ENCODE assay signal across 21 cellular contexts in the genomic region with DNA sequence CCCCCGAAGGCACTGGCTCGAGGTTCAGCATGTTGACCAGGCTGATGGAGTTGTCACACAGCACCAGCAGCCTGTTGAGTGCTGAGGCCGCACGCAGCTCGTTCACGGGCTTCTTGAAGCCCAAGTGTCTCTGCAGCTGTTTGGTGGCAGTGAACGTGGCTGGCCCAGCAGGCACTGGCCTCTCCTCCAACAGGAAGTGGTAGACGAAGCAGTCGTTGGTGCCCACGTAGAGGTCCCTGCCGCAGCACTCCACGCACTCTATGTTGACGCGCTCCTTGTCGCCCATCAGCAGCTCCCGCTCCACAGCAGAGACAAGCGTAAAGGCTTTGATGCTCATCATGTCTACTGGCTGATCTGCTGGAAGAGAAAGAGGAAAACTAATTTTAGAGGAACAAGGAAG.
"Had no signal": no experiment of that assay in that cellular context is flagged by ENCODE, and none has a peak within 500 bp of the region (broad histone marks: within the 10 kb centered on the region; RNA-seq: fewer than 3 reads in every experiment).

No MANE protein-coding gene starts in this region.

- H3K4me1 ChIP-seq: breast epithelium, gastroesophageal sphincter, neural progenitor cell, upper lobe of right lung had no signal

- H3K4me3 ChIP-seq: breast epithelium, gastroesophageal sphincter, mucosa of descending colon, neural progenitor cell, thyroid gland, upper lobe of right lung had no signal

- H3K27me3 ChIP-seq: breast epithelium, gastroesophageal sphincter, neural progenitor cell, thyroid gland, upper lobe of right lung had no signal

- H3K27me3 Mint-ChIP-seq: activated naive CD8-positive, alpha-beta T cell treated with anti-CD3 and anti-CD28 coated beads, Interleukin-2, amount 10 ng/mL, durations not matched to agents 7 days and 5 days; memory B cell had no signal

- H2AFZ ChIP-seq: neural progenitor cell had no signal

- H3K27ac Mint-ChIP-seq: activated naive CD4-positive, alpha-beta T cell treated with anti-CD3 and anti-CD28 coated beads for 36 hours; activated naive CD8-positive, alpha-beta T cell treated with anti-CD3 and anti-CD28 coated beads, Interleukin-2, amount 10 ng/mL, durations not matched to agents 7 days and 5 days; activated T-cell treated with anti-CD3 and anti-CD28 coated beads, Interleukin-2, amount 50 U/mL, for 72 hours; memory B cell; T-helper 2 cell treated with Interferon-gamma antibody and Interleukin-4, amounts not matched to agents 5 μg/mL and 100 μg/mL, for 36 hours had no signal

- H3K4me3 Mint-ChIP-seq: activated naive CD4-positive, alpha-beta T cell treated with anti-CD3 and anti-CD28 coated beads for 36 hours; activated naive CD8-positive, alpha-beta T cell treated with anti-CD3 and anti-CD28 coated beads, Interleukin-2, amount 10 ng/mL, durations not matched to agents 7 days and 5 days; activated T-cell treated with anti-CD3 and anti-CD28 coated beads, Interleukin-2, amount 50 U/mL, for 72 hours; memory B cell; neural progenitor cell; T-helper 2 cell treated with Interferon-gamma antibody and Interleukin-4, amounts not matched to agents 5 μg/mL and 100 μg/mL, for 36 hours had no signal

- H3K9me3 ChIP-seq: breast epithelium, gastroesophageal sphincter, mucosa of descending colon, thyroid gland, upper lobe of right lung had no signal

- DNase-seq: activated effector memory CD4-positive, alpha-beta T cell treated with Interleukin-2 at 50 U/mL for 16 hours; activated naive CD4-positive, alpha-beta T cell treated with anti-CD3 and anti-CD28 coated beads for 36 hours; activated naive CD8-positive, alpha-beta T cell treated with anti-CD3 and anti-CD28 coated beads, Interleukin-2, amount 10 ng/mL, durations not matched to agents 7 days and 5 days; activated T-cell treated with anti-CD3 and anti-CD28 coated beads, Interleukin-2, amount 50 U/mL, for 72 hours; amniotic stem cell; cerebellar nuclear complex; cortex of kidney; mucosa of descending colon; posterior cingulate gyrus; stimulated activated CD4-positive, alpha-beta T cell treated with anti-CD3 and anti-CD28 coated beads, Interleukin-2, amount 100 ng/mL, for 48 hours; stimulated activated CD8-positive, alpha-beta memory T cell treated with anti-CD3 and anti-CD28 coated beads, Interleukin-4, amount 100 ng/mL, for 48 hours; stimulated activated naive CD4-positive, alpha-beta T cell; thyroid gland; upper lobe of right lung had no signal

- H3K4me2 ChIP-seq: neural progenitor cell had no signal

- H3K27ac ChIP-seq: breast epithelium, epithelial cell of prostate, gastroesophageal sphincter, neural progenitor cell, upper lobe of right lung had no signal

- H3K9ac ChIP-seq: neural progenitor cell had no signal

- ATAC-seq: activated T-cell treated with anti-CD3 and anti-CD28 coated beads, Interleukin-2, amount 50 U/mL, for 72 hours; gastroesophageal sphincter; mucosa of descending colon; upper lobe of right lung had no signal

- H3K36me3 ChIP-seq: breast epithelium, neural progenitor cell had no signal

- FAIRE-seq: islet of Langerhans had no signal

- H3K9me3 Mint-ChIP-seq: activated naive CD4-positive, alpha-beta T cell treated with anti-CD3 and anti-CD28 coated beads for 36 hours; activated naive CD8-positive, alpha-beta T cell treated with anti-CD3 and anti-CD28 coated beads, Interleukin-2, amount 10 ng/mL, durations not matched to agents 7 days and 5 days; activated T-cell treated with anti-CD3 and anti-CD28 coated beads, Interleukin-2, amount 50 U/mL, for 72 hours; neural progenitor cell; T-helper 2 cell treated with Interferon-gamma antibody and Interleukin-4, amounts not matched to agents 5 μg/mL and 100 μg/mL, for 36 hours had no signal
